34 cellular contexts compared by ENCODE assay signal in the genomic region with DNA sequence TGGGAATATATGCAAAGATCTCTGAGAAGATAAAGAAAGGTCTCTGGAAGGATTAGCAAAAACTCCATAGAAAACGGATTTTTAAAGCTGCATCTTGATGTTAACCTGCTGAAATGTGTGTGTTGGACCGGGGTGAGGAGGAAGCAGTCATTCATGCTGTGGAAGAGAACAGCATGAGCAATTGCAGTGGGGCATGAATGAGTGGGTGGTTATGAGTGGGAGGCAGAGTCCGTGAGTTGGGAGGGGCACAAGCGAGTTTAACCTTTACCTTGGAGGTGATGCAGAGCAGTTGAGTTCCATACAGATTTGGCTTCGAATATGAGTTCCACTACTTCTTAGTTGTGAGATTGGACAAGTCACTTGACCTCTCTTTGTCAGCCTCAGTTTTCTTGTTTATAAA. TPM values are rescaled to one million over a fixed set of nuclear protein-coding genes. Genes with fewer than 3 reads are reported as not detected.
"Had no signal": no experiment of that assay in that cellular context is flagged by ENCODE, and none has a peak within 500 bp of the region (broad histone marks: within the 10 kb centered on the region; RNA-seq: fewer than 3 reads in every experiment).

No MANE protein-coding gene starts in this region.

- ATAC-seq: activated CD8-positive, alpha-beta T cell treated with anti-CD3 and anti-CD28 coated beads for 36 hours; activated naive CD8-positive, alpha-beta T cell treated with anti-CD3 and anti-CD28 coated beads, Interleukin-2, amount 50 U/mL, for 24 hours had no signal

- H3K4me1 ChIP-seq: ascending aorta had no signal

- H3K4me3 Mint-ChIP-seq: activated B cell treated with CpG ODN at 0.5 μM for 24 hours; activated CD4-positive, alpha-beta memory T cell treated with anti-CD3 and anti-CD28 coated beads for 36 hours; activated CD4-positive, alpha-beta T cell treated with anti-CD3 and anti-CD28 coated beads, Interleukin-2, amount 10 ng/mL, durations not matched to agents 7 days and 5 days; activated CD8-positive, alpha-beta T cell treated with anti-CD3 and anti-CD28 coated beads for 36 hours; activated naive CD4-positive, alpha-beta T cell treated with anti-CD3 and anti-CD28 coated beads, Interleukin-2, amount 10 ng/mL, durations not matched to agents 7 days and 5 days; activated naive CD4-positive, alpha-beta T cell treated with anti-CD3 and anti-CD28 coated beads, Interleukin-2, amount 50 U/mL, for 24 hours; activated naive CD8-positive, alpha-beta T cell; activated naive CD8-positive, alpha-beta T cell treated with anti-CD3 and anti-CD28 coated beads, Interleukin-2, amount 10 ng/mL, durations not matched to agents 7 days and 5 days; activated naive CD8-positive, alpha-beta T cell treated with anti-CD3 and anti-CD28 coated beads, Interleukin-2, amount 50 U/mL, for 24 hours; activated T-cell treated with anti-CD3 and anti-CD28 coated beads, Interleukin-2, amount 50 U/mL, for 24 hours; brain; central memory CD8-positive, alpha-beta T cell; T-helper 1 cell treated with Interleukin-12 subunit alpha and Interleukin-12 subunit beta and Interleukin-4 antibody, amounts not matched to agents 30 μg/mL and 1 μg/mL, for 36 hours; T-helper 2 cell treated with Interferon-gamma antibody and Interleukin-4, amounts not matched to agents 5 μg/mL and 100 μg/mL, for 36 hours had no signal

- FAIRE-seq: bronchial epithelial cell, TTC549 had no signal

- H3K27ac ChIP-seq: ascending aorta, cardiac muscle cell, VCaP had no signal

- H3K9me3 ChIP-seq: ascending aorta had no signal

- H3K27me3 Mint-ChIP-seq: activated B cell treated with CpG ODN at 0.5 μM for 24 hours; activated CD4-positive, alpha-beta memory T cell treated with anti-CD3 and anti-CD28 coated beads for 36 hours; activated CD4-positive, alpha-beta T cell treated with anti-CD3 and anti-CD28 coated beads, Interleukin-2, amount 10 ng/mL, durations not matched to agents 7 days and 5 days; activated CD8-positive, alpha-beta T cell treated with anti-CD3 and anti-CD28 coated beads for 36 hours; activated naive CD4-positive, alpha-beta T cell treated with anti-CD3 and anti-CD28 coated beads, Interleukin-2, amount 10 ng/mL, durations not matched to agents 7 days and 5 days; activated naive CD4-positive, alpha-beta T cell treated with anti-CD3 and anti-CD28 coated beads, Interleukin-2, amount 50 U/mL, for 24 hours; activated naive CD8-positive, alpha-beta T cell; activated naive CD8-positive, alpha-beta T cell treated with anti-CD3 and anti-CD28 coated beads, Interleukin-2, amount 10 ng/mL, durations not matched to agents 7 days and 5 days; activated naive CD8-positive, alpha-beta T cell treated with anti-CD3 and anti-CD28 coated beads, Interleukin-2, amount 50 U/mL, for 24 hours; activated T-cell treated with anti-CD3 and anti-CD28 coated beads, Interleukin-2, amount 50 U/mL, for 24 hours; brain; central memory CD8-positive, alpha-beta T cell had no signal

- H3K27ac Mint-ChIP-seq: activated B cell treated with CpG ODN at 0.5 μM for 24 hours; activated CD4-positive, alpha-beta memory T cell treated with anti-CD3 and anti-CD28 coated beads for 36 hours; activated CD4-positive, alpha-beta T cell treated with anti-CD3 and anti-CD28 coated beads, Interleukin-2, amount 10 ng/mL, durations not matched to agents 7 days and 5 days; activated CD8-positive, alpha-beta T cell treated with anti-CD3 and anti-CD28 coated beads for 36 hours; activated naive CD4-positive, alpha-beta T cell treated with anti-CD3 and anti-CD28 coated beads, Interleukin-2, amount 10 ng/mL, durations not matched to agents 7 days and 5 days; activated naive CD4-positive, alpha-beta T cell treated with anti-CD3 and anti-CD28 coated beads, Interleukin-2, amount 50 U/mL, for 24 hours; activated naive CD8-positive, alpha-beta T cell; activated naive CD8-positive, alpha-beta T cell treated with anti-CD3 and anti-CD28 coated beads, Interleukin-2, amount 10 ng/mL, durations not matched to agents 7 days and 5 days; activated naive CD8-positive, alpha-beta T cell treated with anti-CD3 and anti-CD28 coated beads, Interleukin-2, amount 50 U/mL, for 24 hours; activated T-cell treated with anti-CD3 and anti-CD28 coated beads, Interleukin-2, amount 50 U/mL, for 24 hours; activated T-helper 2 cell treated with anti-CD3 and anti-CD28 coated beads, Interferon-gamma antibody, Interleukin-2, Interleukin-4, amounts not matched to agents 10 μg/mL and 5 μg/mL and 100 μg/mL, durations not matched to agents 14 hours and 24 hours and 36 hours; brain; T-helper 1 cell treated with Interleukin-12 subunit alpha and Interleukin-12 subunit beta and Interleukin-4 antibody, amounts not matched to agents 30 μg/mL and 1 μg/mL, for 36 hours; T-helper 2 cell treated with Interferon-gamma antibody and Interleukin-4, amounts not matched to agents 5 μg/mL and 100 μg/mL, for 36 hours had no signal

- DNase-seq: activated B cell treated with CpG ODN at 0.5 μM for 24 hours; activated CD4-positive, alpha-beta memory T cell treated with anti-CD3 and anti-CD28 coated beads for 36 hours; activated CD4-positive, alpha-beta T cell treated with anti-CD3 and anti-CD28 coated beads, Interleukin-2, amount 10 ng/mL, durations not matched to agents 7 days and 5 days; activated CD4-positive, alpha-beta T cell treated with anti-CD3 and anti-CD28 coated beads, Interleukin-2, amount 50 U/mL, for 4 hours; activated CD4-positive, CD25-positive, alpha-beta regulatory T cell treated with anti-CD3 and anti-CD28 coated beads, Interleukin-2, amount 50 U/mL, for 72 hours; activated CD8-positive, alpha-beta memory T cell treated with anti-CD3 and anti-CD28 coated beads, Interleukin-2, amount 50 U/mL, for 48 hours; activated CD8-positive, alpha-beta T cell treated with anti-CD3 and anti-CD28 coated beads for 36 hours; activated effector memory CD4-positive, alpha-beta T cell treated with Interleukin-2 at 50 U/mL for 16 hours; activated gamma-delta T cell; activated naive CD4-positive, alpha-beta T cell treated with anti-CD3 and anti-CD28 coated beads, Interleukin-2, amount 10 ng/mL, durations not matched to agents 7 days and 5 days; activated naive CD4-positive, alpha-beta T cell treated with Interleukin-2 at 50 U/mL for 16 hours; activated naive CD8-positive, alpha-beta T cell treated with anti-CD3 and anti-CD28 coated beads, Interleukin-2, amount 10 ng/mL, durations not matched to agents 7 days and 5 days; activated naive CD8-positive, alpha-beta T cell treated with anti-CD3 and anti-CD28 coated beads, Interleukin-2, amount 50 U/mL, for 24 hours; activated T-cell treated with anti-CD3 and anti-CD28 coated beads, Interleukin-2, amount 50 U/mL, for 24 hours; activated T-cell treated with anti-CD3 and anti-CD28 coated beads, Interleukin-2, amount 50 U/mL, for 48 hours; amygdala; anterior cingulate cortex; caudate nucleus; cerebellar nuclear complex; T-helper 1 cell; T-helper 2 cell; T-helper 9 cell had no signal

- H3K9me3 Mint-ChIP-seq: activated B cell treated with CpG ODN at 0.5 μM for 24 hours; activated CD4-positive, alpha-beta memory T cell treated with anti-CD3 and anti-CD28 coated beads for 36 hours; activated CD8-positive, alpha-beta T cell treated with anti-CD3 and anti-CD28 coated beads for 36 hours; activated naive CD4-positive, alpha-beta T cell treated with anti-CD3 and anti-CD28 coated beads, Interleukin-2, amount 10 ng/mL, durations not matched to agents 7 days and 5 days; activated naive CD4-positive, alpha-beta T cell treated with anti-CD3 and anti-CD28 coated beads, Interleukin-2, amount 50 U/mL, for 24 hours; activated naive CD8-positive, alpha-beta T cell treated with anti-CD3 and anti-CD28 coated beads, Interleukin-2, amount 50 U/mL, for 24 hours; activated T-cell treated with anti-CD3 and anti-CD28 coated beads, Interleukin-2, amount 50 U/mL, for 24 hours; activated T-helper 2 cell treated with anti-CD3 and anti-CD28 coated beads, Interferon-gamma antibody, Interleukin-2, Interleukin-4, amounts not matched to agents 10 μg/mL and 5 μg/mL and 100 μg/mL, durations not matched to agents 14 hours and 24 hours and 36 hours; central memory CD8-positive, alpha-beta T cell; T-helper 1 cell treated with Interleukin-12 subunit alpha and Interleukin-12 subunit beta and Interleukin-4 antibody, amounts not matched to agents 30 μg/mL and 1 μg/mL, for 36 hours; T-helper 2 cell treated with Interferon-gamma antibody and Interleukin-4, amounts not matched to agents 5 μg/mL and 100 μg/mL, for 36 hours had no signal

- H3K4me3 ChIP-seq: ascending aorta, cardiac muscle cell had no signal

- H3K4me1 Mint-ChIP-seq: activated B cell treated with CpG ODN at 0.5 μM for 24 hours; activated CD4-positive, alpha-beta T cell treated with anti-CD3 and anti-CD28 coated beads, Interleukin-2, amount 10 ng/mL, durations not matched to agents 7 days and 5 days; activated naive CD4-positive, alpha-beta T cell treated with anti-CD3 and anti-CD28 coated beads, Interleukin-2, amount 10 ng/mL, durations not matched to agents 7 days and 5 days; activated naive CD4-positive, alpha-beta T cell treated with anti-CD3 and anti-CD28 coated beads, Interleukin-2, amount 50 U/mL, for 24 hours; activated naive CD8-positive, alpha-beta T cell treated with anti-CD3 and anti-CD28 coated beads, Interleukin-2, amount 10 ng/mL, durations not matched to agents 7 days and 5 days; central memory CD8-positive, alpha-beta T cell had no signal

- H3K27me3 ChIP-seq: ascending aorta, cardiac muscle cell had no signal

RNA-seq across cellular contexts. Expression of gene GALNT8, which starts 29.4 kb away (rescaled TPM):
- total RNA-seq: ascending aorta, bronchial epithelial cell had no signal
